In genomic region chr9:23769307-23769935, GRCh38 we compare ENCODE assay signal across 18 cellular contexts. TPM values are rescaled to one million over a fixed set of nuclear protein-coding genes. Genes with fewer than 3 reads are reported as not detected.
DNase-seq lines count a peak whose midpoint lies in the region; ATAC-seq and TF ChIP-seq lines count a peak whose summit lies in the region.
"Had no signal": no experiment of that assay in that cellular context is flagged by ENCODE, and none has a peak within 500 bp of the region (broad histone marks: within the 10 kb centered on the region; RNA-seq: fewer than 3 reads in every experiment).

No MANE protein-coding gene starts in this region.

- no peak overlapping the region for H3K4me3 ChIP-seq in RWPE2 (ENCODE audit: severe bottlenecking)
- H3K4me3 ChIP-seq: breast epithelium, psoas muscle had no signal

- H3K36me3 ChIP-seq in RWPE2 (ENCODE audit: low read depth) = no peaks in the 10 kb centered on the region
- H3K36me3 ChIP-seq: breast epithelium had no signal

- TF ChIP-seq CTCF in RWPE2 (IDR thresholded peaks at IDR 0.05; ENCODE audit: poor library complexity, severe bottlenecking) = no peak

- H3K9me3 ChIP-seq in RWPE2 (ENCODE audit: severe bottlenecking) = no peaks in the 10 kb centered on the region
- H3K9me3 ChIP-seq: breast epithelium, psoas muscle had no signal

- H3K4me1 ChIP-seq in RWPE2 (ENCODE audit: insufficient read depth, poor library complexity, severe bottlenecking) = peaks cover 81% of the 10 kb centered on the region

- peak; percentile 93 for ATAC-seq in RWPE2 (ENCODE audit: low read depth)
- no peak for ATAC-seq in HG03469 (IDR thresholded peaks at IDR 0.05; ENCODE audit: unreplicated experiment)
- ATAC-seq: psoas muscle had no signal

- H3K27ac ChIP-seq in RWPE2 (ENCODE audit: poor library complexity, severe bottlenecking) = peak overlapping the region; percentile 98
- H3K27ac ChIP-seq: breast epithelium, C4-2B, psoas muscle had no signal

- H3K27me3 ChIP-seq in RWPE2 (ENCODE audit: insufficient read depth, poor library complexity, severe bottlenecking) = no peaks in the 10 kb centered on the region
- H3K27me3 ChIP-seq: breast epithelium had no signal

- DNase-seq in GM04503 (ENCODE audit: low read depth) = peak; percentile 80
- DNase-seq in RWPE2 (ENCODE audit: low spot score) = peak; percentile 87
- DNase-seq in fibroblast of peridontal ligament (ENCODE audit: extremely low read depth) = peak; percentile 0
- DNase-seq in renal cortical epithelial cell (ENCODE audit: low read depth) = peak; percentile 63
- DNase-seq in OCI-M1 (lab: John Stamatoyannopoulos, UW) = no peak
- DNase-seq in activated naive CD4-positive, alpha-beta T cell treated with anti-CD3 and anti-CD28 coated beads, Interleukin-2, amount 50 U/mL, for 16 hours = no peak
- DNase-seq in amygdala (lab: John Stamatoyannopoulos, UW) = no peak
- DNase-seq: activated CD4-positive, alpha-beta T cell treated with anti-CD3 and anti-CD28 coated beads, Interleukin-2, amount 10 ng/mL, durations not matched to agents 7 days and 5 days; KBM-7; midbrain; NCI-H2029; NK-92 treated with Interleukin-12 subunit alpha and Interleukin-12 subunit beta, amount 100 ng/mL, for 24 hours; psoas muscle; stimulated activated CD4-positive, alpha-beta T cell treated with anti-CD3 and anti-CD28 coated beads, Interleukin-4, amount 100 ng/mL, for 24 hours; stimulated activated naive CD4-positive, alpha-beta T cell treated with Interleukin-2 at 50 U/mL for 16 hours had no signal

RNA-seq across cellular contexts. Expression of gene ELAVL2, which starts 56.6 kb away (rescaled TPM):
- total RNA-seq in renal cortical epithelial cell = 0.15 and 1.2 TPM in 2 replicates
- total RNA-seq: activated CD4-positive, alpha-beta T cell treated with anti-CD3 and anti-CD28 coated beads, Interleukin-2, amount 10 ng/mL, durations not matched to agents 7 days and 5 days had no signal

Comparison
In these comparisons a context has a peak if more than half of its experiments do, and no peak if none do; other contexts are left out.
1. DNase-seq: peak in GM04503 (single experiment), RWPE2 (single experiment), fibroblast of peridontal ligament (single experiment) and renal cortical epithelial cell (single experiment); none in OCI-M1 (single experiment), activated naive CD4-positive, alpha-beta T cell treated with anti-CD3 and anti-CD28 coated beads, Interleukin-2, amount 50 U/mL, for 16 hours (single experiment) and amygdala (0 of 56).